In the genomic region with DNA sequence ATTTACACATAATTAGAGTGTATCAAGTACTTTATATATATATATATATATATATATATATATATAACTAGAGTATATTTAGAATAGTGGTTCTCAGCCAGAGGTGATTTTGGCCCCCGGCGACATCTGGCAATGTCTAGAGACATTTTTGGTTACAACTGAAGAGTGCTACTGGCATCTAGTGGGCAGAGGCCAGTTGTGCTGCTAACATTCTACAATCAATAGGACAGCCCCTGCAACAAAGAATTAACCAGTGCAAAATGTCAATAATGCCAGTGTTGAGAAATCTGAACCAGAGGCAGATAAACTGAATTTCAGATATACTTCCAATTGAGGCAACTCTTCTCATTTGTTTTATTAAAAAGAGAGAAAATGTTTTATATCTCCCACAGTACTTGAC, we compare ENCODE assay signal across 8 cellular contexts. TPM values are rescaled to one million over a fixed set of nuclear protein-coding genes. Genes with fewer than 3 reads are reported as not detected.
DNase-seq lines count a peak whose midpoint lies in the region; ATAC-seq and TF ChIP-seq lines count a peak whose summit lies in the region.

No MANE protein-coding gene starts in this region.

- H3K9me2 ChIP-seq in HCT116 (ENCODE audit: insufficient read depth) = no peaks in the 10 kb centered on the region

- H3K79me2 ChIP-seq in HCT116 (ENCODE audit: insufficient read depth, low read length) = peaks cover 83% of the 10 kb centered on the region

- H3K4me2 ChIP-seq in HCT116 (ENCODE audit: low read length) = no peak overlapping the region

- no peak for TF ChIP-seq POLR2A in HCT116 (IDR thresholded peaks at IDR 0.05; ENCODE audit: borderline replicate concordance, extremely low read depth, insufficient read depth, insufficient read length)

- H3K36me3 Mint-ChIP-seq in brain = peaks cover 89% of the 10 kb centered on the region
- peaks cover 63% of the 10 kb centered on the region for H3K36me3 Mint-ChIP-seq in T-helper 2 cell treated with Interferon-gamma antibody and Interleukin-4, amounts not matched to agents 5 μg/mL and 100 μg/mL, for 36 hours (ENCODE audit: low read depth)

- RAD21 ChIA-PET in HCT116 (lab: Charles Lee; ENCODE audit: low non-redundant PET in 1 of 2, low total read pairs in 2 of 2, uncharacterized antibody in 2 of 2, unreplicated experiment in 2 of 2) = no interaction called here

- peaks cover 0 to 4% (median 0%) of the 10 kb centered on the region in 5 experiments for H3K9me3 Mint-ChIP-seq in brain
- H3K9me3 Mint-ChIP-seq in T-helper 2 cell treated with Interferon-gamma antibody and Interleukin-4, amounts not matched to agents 5 μg/mL and 100 μg/mL, for 36 hours = no peaks in the 10 kb centered on the region

- POLR2A ChIA-PET in HCT116 (lab: Charles Lee) = no interaction called here

- peaks cover 51% of the 10 kb centered on the region for H3K4me1 Mint-ChIP-seq in brain
- H3K4me1 Mint-ChIP-seq in T-helper 2 cell treated with Interferon-gamma antibody and Interleukin-4, amounts not matched to agents 5 μg/mL and 100 μg/mL, for 36 hours (ENCODE audit: low read depth) = peaks cover 40% of the 10 kb centered on the region

- peak; percentile 25 for DNase-seq in activated gamma-delta T cell treated with Interleukin-2 at 50 U/mL for 16 hours
- no peak for DNase-seq in activated gamma-delta T cell (lab: John Stamatoyannopoulos, UW)
- no peak for DNase-seq in HCT116 (ENCODE audit: low read depth, low spot score)
- DNase-seq in NCI-H2171 (lab: John Stamatoyannopoulos, UW) = peak; percentile 19
- DNase-seq in medulla oblongata (ENCODE audit: extremely low spot score) = peak; percentile 73
- no peak for DNase-seq in T-helper 2 cell treated with Interferon-gamma antibody and Interleukin-4, amounts not matched to agents 5 μg/mL and 100 μg/mL, for 36 hours (ENCODE audit: low spot score)

- no peaks in the 10 kb centered on the region for H3K27me3 Mint-ChIP-seq in brain
- H3K27me3 Mint-ChIP-seq in T-helper 2 cell treated with Interferon-gamma antibody and Interleukin-4, amounts not matched to agents 5 μg/mL and 100 μg/mL, for 36 hours (ENCODE audit: low read depth) = no peaks in the 10 kb centered on the region

- H3K4me3 ChIP-seq in HCT116 (replicated peaks in 1 of 2; ENCODE audit: low read depth in 1 of 2, low read length in 2 of 2) = no peak overlapping the region

- no peak overlapping the region for H3K27ac ChIP-seq in HCT116 (ENCODE audit: low read depth, low read length)

- peak overlapping the region in 3 of 5 experiments; percentile 34 to 61 (median 34) for H3K27ac Mint-ChIP-seq in brain
- H3K27ac Mint-ChIP-seq in T-helper 2 cell treated with Interferon-gamma antibody and Interleukin-4, amounts not matched to agents 5 μg/mL and 100 μg/mL, for 36 hours = no peak overlapping the region

- peak overlapping the region in 1 of 5 experiments; percentile 50 for H3K4me3 Mint-ChIP-seq in brain
- no peak overlapping the region for H3K4me3 Mint-ChIP-seq in T-helper 2 cell treated with Interferon-gamma antibody and Interleukin-4, amounts not matched to agents 5 μg/mL and 100 μg/mL, for 36 hours

- no peaks in the 10 kb centered on the region for H3K4me1 ChIP-seq in HCT116 (ENCODE audit: control insufficient read depth in 1 of 2, insufficient read depth in 2 of 2, low read length in 2 of 2)

- peak; percentile 47 for TF ChIP-seq RAD21 in HCT116 (IDR thresholded peaks at IDR 0.05; ENCODE audit: low read depth)

- no TSS peak for BruUV-seq in HCT116 (replicated peaks; lab: Mats Ljungman, UMichigan)

- no peaks in the 10 kb centered on the region for H3K27me3 ChIP-seq in HCT116 (ENCODE audit: insufficient read depth, low read length)

- H2AFZ ChIP-seq in HCT116 (ENCODE audit: low read depth, low read length, poor library complexity, severe bottlenecking) = no peak overlapping the region

- H4K20me1 ChIP-seq in HCT116 (ENCODE audit: insufficient read depth) = no peaks in the 10 kb centered on the region

- TF ChIP-seq CTCF in HCT116 (IDR thresholded peaks at IDR 0.05 in 2 of 3, conservative IDR thresholded peaks at IDR 0.05 in 1 of 3; ENCODE audit: borderline replicate concordance in 1 of 3, insufficient read depth in 1 of 3, low read depth in 2 of 3, low read length in 2 of 3) (peak; percentile 13 to 49 (median 47); a peak in 4 of 6 replicates), brain (conservative IDR thresholded peaks at IDR 0.05) (peak; percentile 46 to 57)

- H3K9me3 ChIP-seq in HCT116 (ENCODE audit: control insufficient read depth in 1 of 2, insufficient read depth in 1 of 2, low read depth in 1 of 2, low read length in 2 of 2) = no peaks in the 10 kb centered on the region

- ATAC-seq in HCT116 = peak; percentile 77
- no peak for ATAC-seq in esophagus mucosa

- peaks cover 8 to 13% of the 10 kb centered on the region in 2 experiments; a peak in 3 of 4 replicates for H3K36me3 ChIP-seq in HCT116 (ENCODE audit: control insufficient read depth in 1 of 2, insufficient read depth in 2 of 2, low read length in 2 of 2)

- H3K9ac ChIP-seq in HCT116 (ENCODE audit: low read length) = no peak overlapping the region

- intact Hi-C loops in HCT116 (cut with micrococcal nuclease) = loop anchor here (2.0 kb wide), 1 partner anchor 215 kb away; no protein-coding TSS in a partner anchor

- CTCF ChIA-PET in HCT116 (lab: Charles Lee) = interaction anchor here (0.9 kb wide), 1 partner anchor 251 kb away, joined by 3 read pairs; no protein-coding TSS in a partner anchor

TF ChIP-seq in HCT116, 20 proteins besides CTCF, POLR2A, EP300 and RAD21:
- TF ChIP-seq YY1 (IDR thresholded peaks at IDR 0.05; ENCODE audit: extremely low read depth, insufficient replicate concordance, low read depth, low read length) (no peak), TCF7L2 (IDR thresholded peaks at IDR 0.05; ENCODE audit: borderline replicate concordance, extremely low read depth, insufficient read depth, insufficient read length) (no peak), POLR2AphosphoS5 (IDR thresholded peaks at IDR 0.05; ENCODE audit: low read depth, low read length) (no peak), FOSL1 (IDR thresholded peaks at IDR 0.05; ENCODE audit: low read depth) (no peak), ZFX (IDR thresholded peaks at IDR 0.05) (no peak), CEBPB (IDR thresholded peaks at IDR 0.05; ENCODE audit: low read depth) (no peak), SP1 (IDR thresholded peaks at IDR 0.05; ENCODE audit: low read depth) (no peak), SRF (IDR thresholded peaks at IDR 0.05; ENCODE audit: low read depth) (no peak), ELF1 (IDR thresholded peaks at IDR 0.05; ENCODE audit: borderline replicate concordance, low read depth) (no peak), ZNF274 (IDR thresholded peaks at IDR 0.05; ENCODE audit: low read depth, low read length) (no peak), EZH2 (IDR thresholded peaks at IDR 0.05) (no peak), EZH2phosphoT487 (IDR thresholded peaks at IDR 0.05; ENCODE audit: borderline replicate concordance) (no peak), SIN3A (IDR thresholded peaks at IDR 0.05; ENCODE audit: low read depth) (no peak), EGR1 (IDR thresholded peaks at IDR 0.05; ENCODE audit: low read depth) (no peak), JUND (IDR thresholded peaks at IDR 0.05) (no peak)
- TF ChIP-seq, protein P1, sequence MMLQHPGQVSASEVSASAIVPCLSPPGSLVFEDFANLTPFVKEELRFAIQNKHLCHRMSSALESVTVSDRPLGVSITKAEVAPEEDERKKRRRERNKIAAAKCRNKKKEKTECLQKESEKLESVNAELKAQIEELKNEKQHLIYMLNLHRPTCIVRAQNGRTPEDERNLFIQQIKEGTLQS (IDR thresholded peaks at IDR 0.05) = no peak
- TF ChIP-seq, protein P2, sequence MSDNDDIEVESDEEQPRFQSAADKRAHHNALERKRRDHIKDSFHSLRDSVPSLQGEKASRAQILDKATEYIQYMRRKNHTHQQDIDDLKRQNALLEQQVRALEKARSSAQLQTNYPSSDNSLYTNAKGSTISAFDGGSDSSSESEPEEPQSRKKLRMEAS (IDR thresholded peaks at IDR 0.05) = no peak

RNA-seq across cellular contexts. Expression of a gene that starts 8.9 kb away (rescaled TPM):
- total RNA-seq in HCT116 (2021; ENCODE audit: unreplicated experiment) (39.7 TPM), esophagus mucosa (21.7 TPM)
- polyA plus RNA-seq in HCT116 (2012) = 19.4 and 21.6 TPM in 2 replicates
- 11.5 TPM for polyA plus RNA-seq in brain (ENCODE audit: insufficient read depth, low read depth, low replicate concordance)

Comparison
In these comparisons a context has a peak if more than half of its experiments do, and no peak if none do; other contexts are left out.
1. DNase-seq: peak in activated gamma-delta T cell treated with Interleukin-2 at 50 U/mL for 16 hours (single experiment), NCI-H2171 (single experiment) and medulla oblongata (single experiment); none in activated gamma-delta T cell (single experiment), HCT116 (single experiment) and T-helper 2 cell treated with Interferon-gamma antibody and Interleukin-4, amounts not matched to agents 5 μg/mL and 100 μg/mL, for 36 hours (single experiment).